ENCODE assay signal across 8 cellular contexts in the genomic region with DNA sequence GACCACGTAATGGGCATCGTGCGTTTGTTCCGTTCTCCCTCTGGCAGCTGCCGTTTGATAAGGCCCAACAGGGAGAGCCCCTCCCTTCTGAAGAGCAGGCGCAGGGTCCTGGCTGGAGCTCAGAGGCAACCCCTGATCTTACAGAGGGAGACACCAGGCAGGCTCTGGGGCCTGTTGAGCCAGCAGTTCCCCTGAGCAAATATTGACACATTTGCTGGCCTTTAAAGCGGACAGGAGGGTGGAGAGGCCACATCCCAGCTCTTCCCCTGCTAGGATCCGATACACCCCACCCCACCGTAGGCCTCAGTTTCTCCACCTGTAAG. TPM values are rescaled to one million over a fixed set of nuclear protein-coding genes. Genes with fewer than 3 reads are reported as not detected.
A peak's percentile ranks its signal among the peaks of the same experiment; 100 is the strongest.
DNase-seq lines count a peak whose midpoint lies in the region; ATAC-seq and TF ChIP-seq lines count a peak whose summit lies in the region.

No MANE protein-coding gene starts in this region.

- H3K4me3 Mint-ChIP-seq in activated naive CD8-positive, alpha-beta T cell treated with anti-CD3 and anti-CD28 coated beads, Interleukin-2, amount 50 U/mL, for 24 hours = peak overlapping the region; percentile 85

- no peaks in the 10 kb centered on the region for H3K9me3 Mint-ChIP-seq in activated naive CD8-positive, alpha-beta T cell treated with anti-CD3 and anti-CD28 coated beads, Interleukin-2, amount 50 U/mL, for 24 hours

- TF ChIP-seq CTCF in BE2C (IDR thresholded peaks at IDR 0.05; ENCODE audit: low read depth, low read length) = no peak

- peaks cover 42% of the 10 kb centered on the region for H3K4me1 Mint-ChIP-seq in activated naive CD8-positive, alpha-beta T cell treated with anti-CD3 and anti-CD28 coated beads, Interleukin-2, amount 50 U/mL, for 24 hours

- H3K27me3 ChIP-seq in BE2C = no peaks in the 10 kb centered on the region
- H3K27me3 ChIP-seq in mononuclear cell (ENCODE audit: insufficient read depth, low read length) = no peaks in the 10 kb centered on the region

- DNase-seq in BE2C (peak; percentile 57), mesenteric fat pad (ENCODE audit: low spot score) (no peak), NCI-H446 treated with DMSO at 0.1 percent for 48 hours (lab: John Stamatoyannopoulos, UW) (no peak), cerebellar cortex (ENCODE audit: low spot score) (no peak)
- DNase-seq in activated naive CD8-positive, alpha-beta T cell treated with anti-CD3 and anti-CD28 coated beads, Interleukin-2, amount 50 U/mL, for 24 hours = no peak

- peak overlapping the region; percentile 49 for H3K4me3 ChIP-seq in BE2C (ENCODE audit: low read depth, low read length)
- H3K4me3 ChIP-seq in mononuclear cell (ENCODE audit: low read length) = peak overlapping the region; percentile 68

- H3K4me1 ChIP-seq in BE2C (peaks cover 11% of the 10 kb centered on the region), mononuclear cell (ENCODE audit: insufficient read depth, low read length) (peaks cover 32% of the 10 kb centered on the region)

- H3K36me3 Mint-ChIP-seq in activated naive CD8-positive, alpha-beta T cell treated with anti-CD3 and anti-CD28 coated beads, Interleukin-2, amount 50 U/mL, for 24 hours (ENCODE audit: low read depth) = peaks cover 1% of the 10 kb centered on the region

- no peaks in the 10 kb centered on the region for H3K27me3 Mint-ChIP-seq in activated naive CD8-positive, alpha-beta T cell treated with anti-CD3 and anti-CD28 coated beads, Interleukin-2, amount 50 U/mL, for 24 hours

- H3K9me3 ChIP-seq in BE2C (no peaks in the 10 kb centered on the region), mononuclear cell (ENCODE audit: low read depth, low read length) (no peaks in the 10 kb centered on the region)

- peak overlapping the region; percentile 94 for H3K27ac Mint-ChIP-seq in activated naive CD8-positive, alpha-beta T cell treated with anti-CD3 and anti-CD28 coated beads, Interleukin-2, amount 50 U/mL, for 24 hours

- peak; percentile 4 for ATAC-seq in HG03025 (IDR thresholded peaks at IDR 0.05; ENCODE audit: low FRiP score, unreplicated experiment)
- peak; percentile 7 for ATAC-seq in activated naive CD8-positive, alpha-beta T cell treated with anti-CD3 and anti-CD28 coated beads, Interleukin-2, amount 50 U/mL, for 24 hours
- ATAC-seq in GM21381 (IDR thresholded peaks at IDR 0.05; ENCODE audit: unreplicated experiment) = no peak

- H3K36me3 ChIP-seq in BE2C = no peaks in the 10 kb centered on the region

RNA-seq across cellular contexts. Expression of gene C1QTNF6, which starts 11.8 kb away (rescaled TPM):
- 9.3 TPM for polyA plus RNA-seq in BE2C (2012; ENCODE audit: insufficient read depth, insufficient read length, low read depth)
- total RNA-seq in mononuclear cell (1.4 TPM), mesenteric fat pad (1.3 TPM)

RNA-seq across cellular contexts. Expression of gene SSTR3, which starts 12.5 kb away (rescaled TPM):
- 1.7 TPM for polyA plus RNA-seq in BE2C (2012; ENCODE audit: insufficient read depth, insufficient read length, low read depth)
- total RNA-seq in mononuclear cell (2.4 TPM), mesenteric fat pad (not detected)

RNA-seq across cellular contexts. Expression of gene RAC2, which starts 44.3 kb away (rescaled TPM):
- polyA plus RNA-seq in BE2C (2012; ENCODE audit: insufficient read depth, insufficient read length, low read depth) = 9.8 TPM
- total RNA-seq in mononuclear cell (107 TPM), mesenteric fat pad (26.1 TPM)

RNA-seq across cellular contexts. Expression of gene IL2RB, which starts 50.1 kb away (rescaled TPM):
- 1.8 TPM for polyA plus RNA-seq in BE2C (2012; ENCODE audit: insufficient read depth, insufficient read length, low read depth)
- total RNA-seq in mononuclear cell (26.9 TPM), mesenteric fat pad (1.7 TPM)
